1 cellular context compared by ENCODE assay signal in genomic region chr3:52286777-52287110, GRCh38.
TF ChIP-seq lines count a peak whose summit lies in the region.

No MANE protein-coding gene starts in this region.

TF ChIP-seq in HepG2, 621 proteins besides CTCF, POLR2A, EP300 and RAD21 (continues in another document):
- TF ChIP-seq MXI1 (IDR thresholded peaks at IDR 0.05; ENCODE audit: borderline replicate concordance, low read depth, low read length): no peak
- no peak for TF ChIP-seq CBX2 (IDR thresholded peaks at IDR 0.05; ENCODE audit: low read depth, low read length)
- TF ChIP-seq CBX2 (CRISPR knock-in tag; IDR thresholded peaks at IDR 0.05; ENCODE audit: low read depth): no peak
- no peak for TF ChIP-seq FOXM1 (CRISPR knock-in tag; IDR thresholded peaks at IDR 0.05)
- no peak for TF ChIP-seq ZNF891 (CRISPR knock-in tag; IDR thresholded peaks at IDR 0.05)
- TF ChIP-seq THYN1 (CRISPR knock-in tag; IDR thresholded peaks at IDR 0.05; ENCODE audit: borderline replicate concordance, low read depth): no peak
- TF ChIP-seq, protein P1, sequence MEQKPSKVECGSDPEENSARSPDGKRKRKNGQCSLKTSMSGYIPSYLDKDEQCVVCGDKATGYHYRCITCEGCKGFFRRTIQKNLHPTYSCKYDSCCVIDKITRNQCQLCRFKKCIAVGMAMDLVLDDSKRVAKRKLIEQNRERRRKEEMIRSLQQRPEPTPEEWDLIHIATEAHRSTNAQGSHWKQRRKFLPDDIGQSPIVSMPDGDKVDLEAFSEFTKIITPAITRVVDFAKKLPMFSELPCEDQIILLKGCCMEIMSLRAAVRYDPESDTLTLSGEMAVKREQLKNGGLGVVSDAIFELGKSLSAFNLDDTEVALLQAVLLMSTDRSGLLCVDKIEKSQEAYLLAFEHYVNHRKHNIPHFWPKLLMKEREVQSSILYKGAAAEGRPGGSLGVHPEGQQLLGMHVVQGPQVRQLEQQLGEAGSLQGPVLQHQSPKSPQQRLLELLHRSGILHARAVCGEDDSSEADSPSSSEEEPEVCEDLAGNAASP (CRISPR knock-in tag; IDR thresholded peaks at IDR 0.05; ENCODE audit: borderline replicate concordance): 0 out of 2 replicates have a peak, but pooled peaks have one; percentile 11
- TF ChIP-seq NFE2L1 (CRISPR knock-in tag; IDR thresholded peaks at IDR 0.05; ENCODE audit: borderline replicate concordance): no peak
- no peak for TF ChIP-seq TFDP1 (CRISPR knock-in tag; IDR thresholded peaks at IDR 0.05; ENCODE audit: borderline replicate concordance)
- TF ChIP-seq PHF8 (CRISPR knock-in tag; IDR thresholded peaks at IDR 0.05): peak; percentile 29; the same call in 1 of the 2 replicates
- 0 out of 2 replicates have a peak, but pooled peaks have one; percentile 25 for TF ChIP-seq ZNF772 (CRISPR knock-in tag; IDR thresholded peaks at IDR 0.05)
- TF ChIP-seq SP2 (CRISPR knock-in tag; IDR thresholded peaks at IDR 0.05): no peak
- TF ChIP-seq SRSF9 (IDR thresholded peaks at IDR 0.05; ENCODE audit: borderline replicate concordance, insufficient read depth, low read depth, low read length, poor library complexity, severe bottlenecking): no peak
- TF ChIP-seq, protein P2, sequence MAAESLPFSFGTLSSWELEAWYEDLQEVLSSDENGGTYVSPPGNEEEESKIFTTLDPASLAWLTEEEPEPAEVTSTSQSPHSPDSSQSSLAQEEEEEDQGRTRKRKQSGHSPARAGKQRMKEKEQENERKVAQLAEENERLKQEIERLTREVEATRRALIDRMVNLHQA (CRISPR knock-in tag; IDR thresholded peaks at IDR 0.05): no peak
- no peak for TF ChIP-seq RCOR2 (CRISPR knock-in tag; IDR thresholded peaks at IDR 0.05)
- peak; percentile 13; the same call in 1 of the 2 replicates for TF ChIP-seq TBX2 (CRISPR knock-in tag; IDR thresholded peaks at IDR 0.05; ENCODE audit: borderline replicate concordance)
- TF ChIP-seq SAP130 (CRISPR knock-in tag; IDR thresholded peaks at IDR 0.05; ENCODE audit: low read depth): peak; percentile 12; the same call in 1 of the 2 replicates
- no peak for TF ChIP-seq U2AF2 (IDR thresholded peaks at IDR 0.05; ENCODE audit: low read depth, low read length)
- no peak for TF ChIP-seq DZIP1 (CRISPR knock-in tag; IDR thresholded peaks at IDR 0.05)
- 0 out of 2 replicates have a peak, but pooled peaks have one; percentile 19 for TF ChIP-seq NR2F6 (IDR thresholded peaks at IDR 0.05)
- TF ChIP-seq NR2F6 (CRISPR knock-in tag; IDR thresholded peaks at IDR 0.05): no peak
- no peak for TF ChIP-seq ZNF7 (CRISPR knock-in tag; IDR thresholded peaks at IDR 0.05)
- TF ChIP-seq ZNF782 (CRISPR knock-in tag; IDR thresholded peaks at IDR 0.05; ENCODE audit: borderline replicate concordance): no peak
- no peak for TF ChIP-seq E2F5 (CRISPR knock-in tag; conservative IDR thresholded peaks at IDR 0.05)
- no peak for TF ChIP-seq ZNF687 (CRISPR knock-in tag; IDR thresholded peaks at IDR 0.05)
- no peak for TF ChIP-seq THAP11 (CRISPR knock-in tag; IDR thresholded peaks at IDR 0.05)
- TF ChIP-seq, protein P3, sequence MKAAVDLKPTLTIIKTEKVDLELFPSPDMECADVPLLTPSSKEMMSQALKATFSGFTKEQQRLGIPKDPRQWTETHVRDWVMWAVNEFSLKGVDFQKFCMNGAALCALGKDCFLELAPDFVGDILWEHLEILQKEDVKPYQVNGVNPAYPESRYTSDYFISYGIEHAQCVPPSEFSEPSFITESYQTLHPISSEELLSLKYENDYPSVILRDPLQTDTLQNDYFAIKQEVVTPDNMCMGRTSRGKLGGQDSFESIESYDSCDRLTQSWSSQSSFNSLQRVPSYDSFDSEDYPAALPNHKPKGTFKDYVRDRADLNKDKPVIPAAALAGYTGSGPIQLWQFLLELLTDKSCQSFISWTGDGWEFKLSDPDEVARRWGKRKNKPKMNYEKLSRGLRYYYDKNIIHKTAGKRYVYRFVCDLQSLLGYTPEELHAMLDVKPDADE (CRISPR knock-in tag; IDR thresholded peaks at IDR 0.05): no peak
- 0 out of 2 replicates have a peak, but pooled peaks have one; percentile 14 for TF ChIP-seq ZNF563 (CRISPR knock-in tag; IDR thresholded peaks at IDR 0.05)
- TF ChIP-seq LRRFIP1 (CRISPR knock-in tag; conservative IDR thresholded peaks at IDR 0.05): no peak
- peak; percentile 24; the same call in 1 of the 2 replicates for TF ChIP-seq SMAD3 (CRISPR knock-in tag; IDR thresholded peaks at IDR 0.05)
- no peak for TF ChIP-seq ZNF841 (CRISPR knock-in tag; IDR thresholded peaks at IDR 0.05; ENCODE audit: borderline replicate concordance)
- TF ChIP-seq NR0B2 (CRISPR knock-in tag; IDR thresholded peaks at IDR 0.05): no peak
- no peak for TF ChIP-seq ZNF234 (CRISPR knock-in tag; conservative IDR thresholded peaks at IDR 0.05)
- no peak for TF ChIP-seq ZNF274 (CRISPR knock-in tag; IDR thresholded peaks at IDR 0.05)
- 0 out of 2 replicates have a peak, but pooled peaks have one; percentile 18 for TF ChIP-seq ZNF501 (CRISPR knock-in tag; IDR thresholded peaks at IDR 0.05)
- no peak for TF ChIP-seq SOX13 (IDR thresholded peaks at IDR 0.05)
- peak in 1 of 2 experiments; percentile 43; a peak in 1 of 4 replicates for TF ChIP-seq SOX13 (CRISPR knock-in tag; conservative IDR thresholded peaks at IDR 0.05 in 1 of 2, IDR thresholded peaks at IDR 0.05 in 1 of 2)
- TF ChIP-seq, protein P4, sequence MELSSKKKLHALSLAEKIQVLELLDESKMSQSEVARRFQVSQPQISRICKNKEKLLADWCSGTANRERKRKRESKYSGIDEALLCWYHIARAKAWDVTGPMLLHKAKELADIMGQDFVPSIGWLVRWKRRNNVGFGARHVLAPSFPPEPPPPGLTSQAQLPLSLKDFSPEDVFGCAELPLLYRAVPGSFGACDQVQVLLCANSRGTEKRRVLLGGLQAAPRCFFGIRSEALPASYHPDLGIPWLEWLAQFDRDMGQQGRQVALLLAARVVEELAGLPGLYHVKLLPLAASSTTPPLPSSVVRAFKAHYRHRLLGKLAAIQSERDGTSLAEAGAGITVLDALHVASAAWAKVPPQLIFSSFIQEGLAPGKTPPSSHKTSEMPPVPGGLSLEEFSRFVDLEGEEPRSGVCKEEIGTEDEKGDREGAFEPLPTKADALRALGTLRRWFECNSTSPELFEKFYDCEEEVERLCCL (CRISPR knock-in tag; IDR thresholded peaks at IDR 0.05; ENCODE audit: borderline replicate concordance): no peak
- 0 out of 2 replicates have a peak, but pooled peaks have one; percentile 18 for TF ChIP-seq ZBTB34 (CRISPR knock-in tag; IDR thresholded peaks at IDR 0.05)
- TF ChIP-seq CEBPG (CRISPR knock-in tag; IDR thresholded peaks at IDR 0.05): peak; percentile 56
- TF ChIP-seq, protein P5, sequence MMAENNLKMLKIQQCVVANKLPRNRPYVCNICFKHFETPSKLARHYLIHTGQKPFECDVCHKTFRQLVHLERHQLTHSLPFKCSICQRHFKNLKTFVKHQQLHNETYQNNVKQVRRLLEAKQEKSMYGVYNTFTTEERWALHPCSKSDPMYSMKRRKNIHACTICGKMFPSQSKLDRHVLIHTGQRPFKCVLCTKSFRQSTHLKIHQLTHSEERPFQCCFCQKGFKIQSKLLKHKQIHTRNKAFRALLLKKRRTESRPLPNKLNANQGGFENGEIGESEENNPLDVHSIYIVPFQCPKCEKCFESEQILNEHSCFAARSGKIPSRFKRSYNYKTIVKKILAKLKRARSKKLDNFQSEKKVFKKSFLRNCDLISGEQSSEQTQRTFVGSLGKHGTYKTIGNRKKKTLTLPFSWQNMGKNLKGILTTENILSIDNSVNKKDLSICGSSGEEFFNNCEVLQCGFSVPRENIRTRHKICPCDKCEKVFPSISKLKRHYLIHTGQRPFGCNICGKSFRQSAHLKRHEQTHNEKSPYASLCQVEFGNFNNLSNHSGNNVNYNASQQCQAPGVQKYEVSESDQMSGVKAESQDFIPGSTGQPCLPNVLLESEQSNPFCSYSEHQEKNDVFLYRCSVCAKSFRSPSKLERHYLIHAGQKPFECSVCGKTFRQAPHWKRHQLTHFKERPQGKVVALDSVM (CRISPR knock-in tag; IDR thresholded peaks at IDR 0.05): peak; percentile 41
- TF ChIP-seq BORCS8-MEF2B (CRISPR knock-in tag; IDR thresholded peaks at IDR 0.05): no peak
